ENCODE assay signal across 18 cellular contexts in genomic region chr9:112789493-112789892, GRCh38. TPM values are rescaled to one million over a fixed set of nuclear protein-coding genes. Genes with fewer than 3 reads are reported as not detected.
DNase-seq lines count a peak whose midpoint lies in the region; ATAC-seq and TF ChIP-seq lines count a peak whose summit lies in the region.
"Had no signal": no experiment of that assay in that cellular context is flagged by ENCODE, and none has a peak within 500 bp of the region (broad histone marks: within the 10 kb centered on the region; RNA-seq: fewer than 3 reads in every experiment).

No MANE protein-coding gene starts in this region.

- peaks cover 12% of the 10 kb centered on the region for H3K4me1 Mint-ChIP-seq in osteocyte (ENCODE audit: unreplicated experiment)

- no peaks in the 10 kb centered on the region for H3K9me3 Mint-ChIP-seq in osteocyte (ENCODE audit: unreplicated experiment)
- H3K9me3 Mint-ChIP-seq: stimulated activated naive CD8-positive, alpha-beta T cell treated with anti-CD3 and anti-CD28 coated beads, Interleukin-15, Interleukin-2, amounts not matched to agents 100 ng/mL and 50 ng/mL, for 24 hours had no signal

- no peak overlapping the region for H3K27ac Mint-ChIP-seq in osteocyte (ENCODE audit: unreplicated experiment)
- H3K27ac Mint-ChIP-seq: stimulated activated naive CD8-positive, alpha-beta T cell treated with anti-CD3 and anti-CD28 coated beads, Interleukin-15, Interleukin-2, amounts not matched to agents 100 ng/mL and 50 ng/mL, for 24 hours had no signal

- H3K36me3 ChIP-seq in lower lobe of right lung (no peaks in the 10 kb centered on the region), upper lobe of right lung (no peaks in the 10 kb centered on the region)
- H3K36me3 ChIP-seq: brain microvascular endothelial cell, Peyer's patch had no signal

- TF ChIP-seq CTCF in coronary artery (IDR thresholded peaks at IDR 0.05) = no peak
- no peak for TF ChIP-seq CTCF in lower lobe of right lung (IDR thresholded peaks at IDR 0.05)
- no peak for TF ChIP-seq CTCF in upper lobe of right lung (IDR thresholded peaks at IDR 0.05)
- no peak for TF ChIP-seq CTCF in GM20000 (IDR thresholded peaks at IDR 0.05; ENCODE audit: extremely low read depth, missing control alignments)
- TF ChIP-seq CTCF in osteocyte (IDR thresholded peaks at IDR 0.05) = no peak

- peak overlapping the region; percentile 30 to 74 for H3K27ac ChIP-seq in coronary artery
- H3K27ac ChIP-seq in lower lobe of right lung = peak overlapping the region; percentile 19
- peak overlapping the region; percentile 26 for H3K27ac ChIP-seq in upper lobe of right lung
- H3K27ac ChIP-seq: brain microvascular endothelial cell, C4-2B, Peyer's patch had no signal

- no peak for ATAC-seq in lower lobe of right lung
- ATAC-seq in upper lobe of right lung = no peak
- ATAC-seq: naive thymus-derived CD4-positive, alpha-beta T cell had no signal

- peaks cover 2% of the 10 kb centered on the region for H3K36me3 Mint-ChIP-seq in osteocyte (ENCODE audit: unreplicated experiment)

- H3K4me3 ChIP-seq in coronary artery (no peak overlapping the region), lower lobe of right lung (no peak overlapping the region), upper lobe of right lung (no peak overlapping the region)
- H3K4me3 ChIP-seq: Peyer's patch had no signal

- H3K27me3 ChIP-seq in lower lobe of right lung (ENCODE audit: low read depth) = no peaks in the 10 kb centered on the region
- no peaks in the 10 kb centered on the region for H3K27me3 ChIP-seq in upper lobe of right lung
- H3K27me3 ChIP-seq: brain microvascular endothelial cell, Peyer's patch had no signal

- H3K27me3 Mint-ChIP-seq in osteocyte (ENCODE audit: unreplicated experiment) = no peaks in the 10 kb centered on the region
- H3K27me3 Mint-ChIP-seq: naive thymus-derived CD4-positive, alpha-beta T cell; stimulated activated naive CD8-positive, alpha-beta T cell treated with anti-CD3 and anti-CD28 coated beads, Interleukin-15, Interleukin-2, amounts not matched to agents 100 ng/mL and 50 ng/mL, for 24 hours had no signal

- H3K9me3 ChIP-seq in lower lobe of right lung (no peaks in the 10 kb centered on the region), upper lobe of right lung (no peaks in the 10 kb centered on the region)
- H3K9me3 ChIP-seq: Peyer's patch had no signal

- peak; percentile 15 for DNase-seq in GM04504 (ENCODE audit: low read depth)
- DNase-seq in coronary artery (ENCODE audit: low spot score) = no peak
- no peak for DNase-seq in lower lobe of right lung
- no peak for DNase-seq in upper lobe of right lung
- DNase-seq in AML-193 (lab: John Stamatoyannopoulos, UW) = no peak
- DNase-seq in GM20000 (ENCODE audit: low spot score) = no peak
- DNase-seq in osteocyte (ENCODE audit: extremely low spot score, unreplicated experiment) = no peak
- DNase-seq: activated CD4-positive, alpha-beta T cell treated with anti-CD3 and anti-CD28 coated beads for 4 hours; activated CD8-positive, alpha-beta memory T cell treated with anti-CD3 and anti-CD28 coated beads, Interleukin-2, amount 50 U/mL, for 4 hours; activated naive CD4-positive, alpha-beta T cell treated with Interleukin-2 at 50 U/mL for 16 hours; brain microvascular endothelial cell; DND-41; naive thymus-derived CD4-positive, alpha-beta T cell; NCI-H1092 treated with DMSO at 0.1 percent for 48 hours; NCI-H2171; Peyer's patch had no signal

- H3K4me1 ChIP-seq in lower lobe of right lung (peaks cover 54% of the 10 kb centered on the region), upper lobe of right lung (peaks cover 22% of the 10 kb centered on the region)
- H3K4me1 ChIP-seq: Peyer's patch had no signal

- no peak overlapping the region for H3K4me3 Mint-ChIP-seq in osteocyte (ENCODE audit: unreplicated experiment)
- H3K4me3 Mint-ChIP-seq: naive thymus-derived CD4-positive, alpha-beta T cell; stimulated activated naive CD8-positive, alpha-beta T cell treated with anti-CD3 and anti-CD28 coated beads, Interleukin-15, Interleukin-2, amounts not matched to agents 100 ng/mL and 50 ng/mL, for 24 hours had no signal

- intact Hi-C loops in lower lobe of right lung (cut with DNase I) = no loop called here
- intact Hi-C loops in upper lobe of right lung (cut with DNase I) = no loop called here

RNA-seq across cellular contexts. Expression of gene SNX30, which starts 38.9 kb away (rescaled TPM):
- total RNA-seq in lower lobe of right lung (67.5 TPM), upper lobe of right lung (76.3 TPM), osteocyte (18.2 and 19.0 TPM in 2 replicates)
